18 cellular contexts compared by ENCODE assay signal in the genomic region with DNA sequence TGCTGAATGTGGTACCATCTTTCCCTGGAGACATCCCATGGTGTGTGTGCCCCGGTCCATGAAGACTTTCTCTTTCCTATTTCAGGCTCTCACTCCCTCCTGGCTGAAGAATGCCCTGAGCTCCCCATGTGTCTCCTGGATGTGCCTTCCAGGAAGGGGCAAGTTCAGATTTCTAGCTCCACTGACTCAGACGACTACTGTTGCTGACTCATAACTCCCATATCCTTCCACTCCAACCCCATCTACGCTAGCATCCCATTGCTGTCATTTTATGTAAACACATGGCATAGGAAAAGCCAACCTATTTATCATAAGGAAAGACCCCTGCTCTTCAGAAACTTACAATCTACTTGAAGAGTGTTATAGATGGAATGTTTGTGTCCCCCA.
DNase-seq lines count a peak whose midpoint lies in the region; ATAC-seq and TF ChIP-seq lines count a peak whose summit lies in the region.
"Had no signal": no experiment of that assay in that cellular context is flagged by ENCODE, and none has a peak within 500 bp of the region (broad histone marks: within the 10 kb centered on the region; RNA-seq: fewer than 3 reads in every experiment).

No MANE protein-coding gene starts in this region.

- peak; percentile 60 for DNase-seq in HCEC 1CT
- DNase-seq in amniotic epithelial cell (ENCODE audit: low read depth): peak; percentile 28
- peak; percentile 20 to 51 for DNase-seq in foreskin fibroblast
- no peak for DNase-seq in thoracic aorta (ENCODE audit: low spot score)
- DNase-seq in psoas muscle: no peak
- DNase-seq in anterior cingulate cortex (lab: John Stamatoyannopoulos, UW): no peak
- no peak for DNase-seq in SHP77 (lab: John Stamatoyannopoulos, UW)
- DNase-seq: activated T-cell treated with anti-CD3 and anti-CD28 coated beads, Interleukin-2, amount 50 U/mL, for 4 hours; cerebellar nuclear complex; GDM1; Karpas-422; lower lobe of right lung; NCI-H1105; NCI-H2171; NCI-H748 treated with DMSO at 0.1 percent for 48 hours; stimulated activated CD4-positive, alpha-beta T cell treated with anti-CD3 and anti-CD28 coated beads, Interleukin-4, amount 100 ng/mL, for 24 hours had no signal

- H3K4me1 ChIP-seq in thoracic aorta (ENCODE audit: control insufficient read depth in 1 of 2, low read depth in 2 of 2) (peaks cover 32 to 59% of the 10 kb centered on the region in 2 donors), psoas muscle (no peaks in the 10 kb centered on the region)
- H3K4me1 ChIP-seq: lower lobe of right lung, parathyroid adenoma had no signal

- no peak for ATAC-seq in thoracic aorta (ENCODE audit: insufficient number of reproducible peaks, low FRiP score, low read depth)
- ATAC-seq in psoas muscle: no peak
- ATAC-seq: activated T-cell treated with anti-CD3 and anti-CD28 coated beads, Interleukin-2, amount 50 U/mL, for 4 hours; lower lobe of right lung had no signal

- H3K36me3 ChIP-seq in thoracic aorta (no peaks in the 10 kb centered on the region), psoas muscle (ENCODE audit: insufficient read depth in 1 of 2, low read depth in 1 of 2) (no peaks in the 10 kb centered on the region)
- H3K36me3 ChIP-seq: lower lobe of right lung had no signal

- WGBS in psoas muscle, 3 donors: 71 to 79% (median 72%) methylated on average over 3 of the region's 3 CpGs

- intact Hi-C loops in psoas muscle (cut with DNase I): no loop called here

- H3K4me3 ChIP-seq in foreskin fibroblast (ENCODE audit: low read depth in 1 of 2, low read length in 2 of 2): no peak overlapping the region
- no peak overlapping the region for H3K4me3 ChIP-seq in thoracic aorta
- H3K4me3 ChIP-seq in psoas muscle: no peak overlapping the region
- H3K4me3 ChIP-seq: lower lobe of right lung, skin epidermis had no signal

- no peak for TF ChIP-seq CTCF in foreskin fibroblast (IDR thresholded peaks at IDR 0.05; ENCODE audit: low read depth, low read length)
- TF ChIP-seq CTCF in thoracic aorta (IDR thresholded peaks at IDR 0.05): no peak
- no peak for TF ChIP-seq CTCF in psoas muscle (IDR thresholded peaks at IDR 0.05)

- no peaks in the 10 kb centered on the region for H3K27me3 ChIP-seq in thoracic aorta (replicated peaks; ENCODE audit: insufficient read depth)
- peaks cover 0 to 23% (median 2%) of the 10 kb centered on the region in 3 donors for H3K27me3 ChIP-seq in psoas muscle (ENCODE audit: insufficient read depth in 3 of 3, low read length in 2 of 3)

- H3K9me3 ChIP-seq in thoracic aorta (no peaks in the 10 kb centered on the region), psoas muscle (no peaks in the 10 kb centered on the region)
- H3K9me3 ChIP-seq: lower lobe of right lung had no signal

- peak overlapping the region; percentile 75 to 80 for H3K27ac ChIP-seq in thoracic aorta
- H3K27ac ChIP-seq in psoas muscle: no peak overlapping the region
- H3K27ac ChIP-seq: lower lobe of right lung, parathyroid adenoma, skin epidermis had no signal

Comparison
In these comparisons a context has a peak if more than half of its experiments do, and no peak if none do; other contexts are left out.
1. DNase-seq: peak in HCEC 1CT (single experiment), amniotic epithelial cell (single experiment) and foreskin fibroblast (2 of 2); none in thoracic aorta (single experiment), psoas muscle (0 of 2), anterior cingulate cortex (0 of 58) and SHP77 (0 of 2).